Comparison of ENCODE assay signal across 13 cellular contexts in genomic region chr5:82405166-82405565, GRCh38.
DNase-seq lines count a peak whose midpoint lies in the region; ATAC-seq and TF ChIP-seq lines count a peak whose summit lies in the region.
"Had no signal": no experiment of that assay in that cellular context is flagged by ENCODE, and none has a peak within 500 bp of the region (broad histone marks: within the 10 kb centered on the region; RNA-seq: fewer than 3 reads in every experiment).

No MANE protein-coding gene starts in this region.

- H2AK5ac ChIP-seq in mesenchymal stem cell (ENCODE audit: low read length, severe bottlenecking): no peak overlapping the region

- no peak for TF ChIP-seq POLR2A in transverse colon (IDR thresholded peaks at IDR 0.05)

- no peak for ATAC-seq in GM19455 (IDR thresholded peaks at IDR 0.05; ENCODE audit: unreplicated experiment)
- no peak for ATAC-seq in HG03520 (IDR thresholded peaks at IDR 0.05; ENCODE audit: unreplicated experiment)
- ATAC-seq in GM21717 (IDR thresholded peaks at IDR 0.05; ENCODE audit: unreplicated experiment): no peak
- ATAC-seq: Panc1 had no signal

- H3F3A ChIP-seq in PC-9 (ENCODE audit: insufficient read depth, low read depth): peaks cover 34% of the 10 kb centered on the region

- no peak overlapping the region for H2BK5ac ChIP-seq in mesenchymal stem cell (ENCODE audit: low read depth, low read length, poor library complexity, severe bottlenecking)

- no peaks in the 10 kb centered on the region for H3K79me1 ChIP-seq in mesenchymal stem cell (replicated peaks; ENCODE audit: low read length, poor library complexity, severe bottlenecking)

- peaks cover 0 to 25% (median 16%) of the 10 kb centered on the region in 10 experiments; a peak in 10 of 20 replicates for H3K4me1 ChIP-seq in BLaER1 treated with 17β-estradiol and CSF1 and Interleukin-3, amounts not matched to agents 10 nM and 100 nM
- peaks cover 33% of the 10 kb centered on the region for H3K4me1 ChIP-seq in PC-9 (replicated peaks; ENCODE audit: insufficient read depth)
- H3K4me1 ChIP-seq in mesenchymal stem cell (ENCODE audit: control insufficient read depth, insufficient read depth, low read depth, low read length): no peaks in the 10 kb centered on the region
- no peaks in the 10 kb centered on the region for H3K4me1 ChIP-seq in transverse colon

- no peak overlapping the region for H2BK120ac ChIP-seq in mesenchymal stem cell (ENCODE audit: low read depth, low read length)

- H3K4ac ChIP-seq in mesenchymal stem cell (ENCODE audit: low read depth in 1 of 2, low read length in 2 of 2): no peak overlapping the region

- TF ChIP-seq CTCF in PC-9 (conservative IDR thresholded peaks at IDR 0.05): no peak
- no peak for TF ChIP-seq CTCF in transverse colon (IDR thresholded peaks at IDR 0.05)

- no peaks in the 10 kb centered on the region for H4K20me1 ChIP-seq in BLaER1 treated with 17β-estradiol and CSF1 and Interleukin-3, amounts not matched to agents 10 nM and 100 nM
- H4K20me1 ChIP-seq in PC-9 (ENCODE audit: insufficient read depth): no peaks in the 10 kb centered on the region

- CTCF ChIA-PET in PC-9 (lab: Charles Lee): interaction anchor here (0.7 kb wide), 1 partner anchor 191 kb away, joined by 14 read pairs; no protein-coding TSS in a partner anchor

- peak overlapping the region in 1 of 2 experiments; percentile 82 for H3K18ac ChIP-seq in mesenchymal stem cell (ENCODE audit: low read depth in 1 of 2, low read length in 2 of 2)

- H3K79me2 ChIP-seq in PC-9 (ENCODE audit: low read depth): no peaks in the 10 kb centered on the region

- DNase-seq in PC-9 (peak in 1 of 2 experiments; percentile 68), dedifferentiated amniotic fluid mesenchymal stem cell (ENCODE audit: extremely low spot score) (peak; percentile 71), mesenchymal stem cell (peak; percentile 67), transverse colon (no peak)
- DNase-seq: activated CD4-positive, alpha-beta memory T cell treated with anti-CD3 and anti-CD28 coated beads, Interleukin-2, amount 10 ng/mL, durations not matched to agents 7 days and 5 days; activated naive CD4-positive, alpha-beta T cell treated with anti-CD3 and anti-CD28 coated beads for 36 hours; nucleus accumbens had no signal

- H3K14ac ChIP-seq in mesenchymal stem cell (ENCODE audit: low read length in 2 of 2): no peak overlapping the region

- peaks cover 15 to 25% (median 20%) of the 10 kb centered on the region in 11 experiments for H3K9me3 ChIP-seq in BLaER1 treated with 17β-estradiol and CSF1 and Interleukin-3, amounts not matched to agents 10 nM and 100 nM (replicated peaks in 1 of 11)
- peaks cover 11% of the 10 kb centered on the region; the same call in 1 of the 2 replicates for H3K9me3 ChIP-seq in PC-9 (ENCODE audit: insufficient read depth, low read depth)
- peaks cover 19% of the 10 kb centered on the region for H3K9me3 ChIP-seq in mesenchymal stem cell (ENCODE audit: control insufficient read depth, low read length)
- peaks cover 9 to 10% of the 10 kb centered on the region in 2 donors for H3K9me3 ChIP-seq in transverse colon

- 67% methylated on average over 1 of the region's 2 CpGs for WGBS in mesenchymal stem cell
- 64 to 78% methylated on average over 1 to 2 of the region's 2 CpGs for WGBS in transverse colon (ENCODE audit: low coverage in 1 of 2), 2 donors

- H2AFZ ChIP-seq in PC-9 (no peak overlapping the region), mesenchymal stem cell (ENCODE audit: low read depth, low read length) (no peak overlapping the region)

- H3K27me3 ChIP-seq in BLaER1 treated with 17β-estradiol and CSF1 and Interleukin-3, amounts not matched to agents 10 nM and 100 nM: no peaks in the 10 kb centered on the region
- H3K27me3 ChIP-seq in PC-9 (ENCODE audit: insufficient read depth, low read depth) (no peaks in the 10 kb centered on the region), mesenchymal stem cell (ENCODE audit: control insufficient read depth in 1 of 2, insufficient read depth in 1 of 2, low read length in 2 of 2) (no peaks in the 10 kb centered on the region), transverse colon (no peaks in the 10 kb centered on the region)
- H3K27me3 ChIP-seq: MG63 had no signal

- no peak for TF ChIP-seq EP300 in transverse colon (IDR thresholded peaks at IDR 0.05; ENCODE audit: low read depth)

- H3K27ac ChIP-seq in BLaER1 treated with 17β-estradiol and CSF1 and Interleukin-3, amounts not matched to agents 10 nM and 100 nM: peak overlapping the region in 1 of 11 experiments; percentile 43; a peak in 3 of 22 replicates
- H3K27ac ChIP-seq in PC-9 (peak overlapping the region; percentile 99), mesenchymal stem cell (ENCODE audit: low read length, poor library complexity, severe bottlenecking) (peak overlapping the region; percentile 70), transverse colon (no peak overlapping the region)

- POLR2A ChIA-PET in PC-9 (lab: Charles Lee; ENCODE audit: unreplicated experiment): no interaction called here

- H2BK12ac ChIP-seq in mesenchymal stem cell (ENCODE audit: low read length in 2 of 2): peak overlapping the region in 1 of 2 experiments; percentile 63

- H3K9ac ChIP-seq in BLaER1 treated with 17β-estradiol and CSF1 and Interleukin-3, amounts not matched to agents 10 nM and 100 nM: no peak overlapping the region
- peak overlapping the region; percentile 72 for H3K9ac ChIP-seq in mesenchymal stem cell (ENCODE audit: low read length)

- intact Hi-C loops in PC-9 (cut with micrococcal nuclease; ENCODE audit: unreplicated experiment) (no loop called here), transverse colon (cut with DNase I; ENCODE audit: low total_unique reads) (no loop called here)

- no peak overlapping the region for H3K23ac ChIP-seq in mesenchymal stem cell (ENCODE audit: low read length in 2 of 2)

- no peak overlapping the region for H4K91ac ChIP-seq in mesenchymal stem cell (ENCODE audit: low read length)

- in situ Hi-C loops in transverse colon (cut with MboI; ENCODE audit: low pct_ligation_motif_present in 1 of 4, low pct_unique_long_range_greater_than_20kb in 1 of 4, low sequenced_read_pairs in 3 of 4): no loop called here

- H3K36me3 ChIP-seq in BLaER1 treated with 17β-estradiol and CSF1 and Interleukin-3, amounts not matched to agents 10 nM and 100 nM: no peaks in the 10 kb centered on the region; a peak in 1 of 22 replicates
- H3K36me3 ChIP-seq in PC-9 (ENCODE audit: low read depth) (no peaks in the 10 kb centered on the region), mesenchymal stem cell (ENCODE audit: control insufficient read depth in 1 of 2, insufficient read depth in 2 of 2, low read depth in 1 of 2, low read length in 2 of 2) (no peaks in the 10 kb centered on the region), transverse colon (no peaks in the 10 kb centered on the region)
- H3K36me3 ChIP-seq: MG63 had no signal

- H3K4me3 ChIP-seq in BLaER1 treated with 17β-estradiol and CSF1 and Interleukin-3, amounts not matched to agents 10 nM and 100 nM: no peak overlapping the region
- H3K4me3 ChIP-seq in PC-9 (peak overlapping the region; percentile 36; the same call in 1 of the 2 replicates), mesenchymal stem cell (ENCODE audit: insufficient read depth in 1 of 2, low read depth in 1 of 2, low read length in 2 of 2) (no peak overlapping the region), transverse colon (no peak overlapping the region)
- H3K4me3 ChIP-seq: MG63 had no signal

- peak overlapping the region in 7 of 11 experiments; percentile 9 to 22 (median 11); a peak in 7 of 22 replicates for H3K4me2 ChIP-seq in BLaER1 treated with 17β-estradiol and CSF1 and Interleukin-3, amounts not matched to agents 10 nM and 100 nM
- H3K4me2 ChIP-seq in PC-9 (peak overlapping the region; percentile 76), mesenchymal stem cell (ENCODE audit: low read length, poor library complexity, severe bottlenecking) (peak overlapping the region; percentile 12)

- no peaks in the 10 kb centered on the region for H3K9me2 ChIP-seq in PC-9 (ENCODE audit: insufficient read depth)

- H4K8ac ChIP-seq in mesenchymal stem cell (ENCODE audit: low read length): no peak overlapping the region

- TSS peak; percentile 70 for BruUV-seq in PC-9 (replicated peaks; lab: Mats Ljungman, UMichigan)

- no peak overlapping the region for H2BK15ac ChIP-seq in mesenchymal stem cell (ENCODE audit: low read depth, poor library complexity, severe bottlenecking)

Comparison
In these comparisons a context has a peak if more than half of its experiments do, and no peak if none do; other contexts are left out.
1. H3K27ac ChIP-seq: peak in PC-9 (single experiment) and mesenchymal stem cell (single experiment); none in transverse colon (0 of 4).
2. H3K4me2 ChIP-seq: peak in every context shown above with its lines; median percentile 76 in PC-9; 12 in mesenchymal stem cell; 11 in BLaER1 treated with 17β-estradiol and CSF1 and Interleukin-3, amounts not matched to agents 10 nM and 100 nM.